23 cellular contexts compared by ENCODE assay signal in genomic region chr18:61883547-61883946, GRCh38.
"Had no signal": no experiment of that assay in that cellular context is flagged by ENCODE, and none has a peak within 500 bp of the region (broad histone marks: within the 10 kb centered on the region; RNA-seq: fewer than 3 reads in every experiment).

No MANE protein-coding gene starts in this region.

- H3K27ac ChIP-seq: esophagus squamous epithelium, left lung, sigmoid colon, thoracic aorta, VCaP had no signal

- H3K36me3 ChIP-seq: left lung, sigmoid colon, thoracic aorta had no signal

- DNase-seq: activated CD4-positive, alpha-beta T cell treated with anti-CD3 and anti-CD28 coated beads, Interleukin-2, amount 10 ng/mL, durations not matched to agents 7 days and 5 days; activated CD8-positive, alpha-beta memory T cell treated with anti-CD3 and anti-CD28 coated beads, Interleukin-2, amount 10 ng/mL, durations not matched to agents 7 days and 5 days; activated CD8-positive, alpha-beta T cell treated with anti-CD3 and anti-CD28 coated beads for 36 hours; activated gamma-delta T cell; activated naive CD4-positive, alpha-beta T cell treated with anti-CD3 and anti-CD28 coated beads, Interleukin-2, amount 50 U/mL, for 16 hours; activated naive CD8-positive, alpha-beta T cell treated with anti-CD3 and anti-CD28 coated beads, Interleukin-2, amount 50 U/mL, for 24 hours; activated T-cell treated with anti-CD3 and anti-CD28 coated beads for 4 hours; caudate nucleus; dorsolateral prefrontal cortex; effector memory CD8-positive, alpha-beta T cell; esophagus squamous epithelium; left lung; midbrain; natural killer cell; sigmoid colon; stimulated activated CD4-positive, alpha-beta T cell treated with anti-CD3 and anti-CD28 coated beads, Interleukin-2, amount 100 ng/mL, for 48 hours; stimulated activated CD8-positive, alpha-beta memory T cell treated with anti-CD3 and anti-CD28 coated beads, Interleukin-4, amount 100 ng/mL, for 48 hours; stimulated activated naive B cell treated with anti-CD40 and anti-IgM and Interleukin-4, amounts not matched to agents 10 μg/mL and 1 μg/mL and 100 μg/mL, for 72 hours; upper lobe of left lung had no signal

- H3K9me3 ChIP-seq: esophagus squamous epithelium, left lung, sigmoid colon, thoracic aorta, upper lobe of left lung had no signal

- H3K27me3 ChIP-seq: dorsolateral prefrontal cortex, esophagus squamous epithelium, left lung, sigmoid colon, upper lobe of left lung had no signal

- ATAC-seq: activated CD4-positive, CD25-positive, alpha-beta regulatory T cell treated with anti-CD3 and anti-CD28 coated beads, Interleukin-2, amount 50 U/mL, for 24 hours; activated CD8-positive, alpha-beta memory T cell treated with anti-CD3 and anti-CD28 coated beads, Interleukin-2, amount 10 ng/mL, durations not matched to agents 7 days and 5 days; activated CD8-positive, alpha-beta T cell treated with anti-CD3 and anti-CD28 coated beads for 36 hours; activated naive CD8-positive, alpha-beta T cell treated with anti-CD3 and anti-CD28 coated beads, Interleukin-2, amount 50 U/mL, for 24 hours; effector memory CD8-positive, alpha-beta T cell; left lung; natural killer cell; stimulated activated naive B cell treated with anti-CD40 and anti-IgM and Interleukin-4, amounts not matched to agents 10 μg/mL and 1 μg/mL and 100 μg/mL, for 72 hours had no signal

- H3K4me3 ChIP-seq: dorsolateral prefrontal cortex, esophagus squamous epithelium, left lung, lung, sigmoid colon, thoracic aorta, upper lobe of left lung had no signal
